ENCODE assay signal across 27 cellular contexts in genomic region chr1:46027788-46028573, GRCh38.
"Had no signal": no experiment of that assay in that cellular context is flagged by ENCODE, and none has a peak within 500 bp of the region (broad histone marks: within the 10 kb centered on the region; RNA-seq: fewer than 3 reads in every experiment).

No MANE protein-coding gene starts in this region.

- H3K4me2 ChIP-seq: hepatocyte had no signal

- H2AFZ ChIP-seq: hepatocyte had no signal

- ATAC-seq: foreskin keratinocyte, left colon, lower lobe of right lung, natural killer cell, T-helper 17 cell had no signal

- H3K4me3 ChIP-seq: esophagus muscularis mucosa, hepatocyte, lower lobe of right lung, tibial nerve had no signal

- H3K27me3 ChIP-seq: brain microvascular endothelial cell, esophagus muscularis mucosa, foreskin keratinocyte, hepatocyte, tibial nerve had no signal

- H3K9me3 Mint-ChIP-seq: activated CD4-positive, alpha-beta memory T cell treated with anti-CD3 and anti-CD28 coated beads for 36 hours; activated CD4-positive, alpha-beta T cell treated with anti-CD3 and anti-CD28 coated beads, Interleukin-2, amount 10 ng/mL, durations not matched to agents 24 days and 14 days; activated naive CD4-positive, alpha-beta T cell treated with anti-CD3 and anti-CD28 coated beads, Interleukin-2, amount 10 ng/mL, durations not matched to agents 7 days and 5 days; activated naive CD8-positive, alpha-beta T cell treated with anti-CD3 and anti-CD28 coated beads, Interleukin-2, amount 10 ng/mL, durations not matched to agents 7 days and 5 days; activated T-cell treated with anti-CD3 and anti-CD28 coated beads, Interleukin-2, amount 50 U/mL, for 24 hours; natural killer cell had no signal

- DNase-seq: activated CD4-positive, alpha-beta memory T cell treated with anti-CD3 and anti-CD28 coated beads for 36 hours; activated CD4-positive, alpha-beta T cell treated with anti-CD3 and anti-CD28 coated beads, Interleukin-2, amount 10 ng/mL, durations not matched to agents 24 days and 14 days; activated CD4-positive, CD25-positive, alpha-beta regulatory T cell treated with anti-CD3 and anti-CD28 coated beads, Interleukin-2, amount 50 U/mL, for 72 hours; activated CD8-positive, alpha-beta memory T cell treated with anti-CD3 and anti-CD28 coated beads, Interleukin-2, amount 50 U/mL, for 4 hours; activated gamma-delta T cell; activated naive CD4-positive, alpha-beta T cell treated with anti-CD3 and anti-CD28 coated beads, Interleukin-2, amount 10 ng/mL, durations not matched to agents 7 days and 5 days; activated naive CD8-positive, alpha-beta T cell treated with anti-CD3 and anti-CD28 coated beads, Interleukin-2, amount 10 ng/mL, durations not matched to agents 7 days and 5 days; activated T-cell treated with anti-CD3 and anti-CD28 coated beads, Interleukin-2, amount 50 U/mL, for 24 hours; brain microvascular endothelial cell; central memory CD4-positive, alpha-beta T cell; dermis blood vessel endothelial cell; effector CD4-positive, alpha-beta T cell; foreskin keratinocyte; left colon; lower lobe of right lung; mesendoderm; natural killer cell; posterior cingulate gyrus; stimulated activated CD4-positive, alpha-beta T cell treated with anti-CD3 and anti-CD28 coated beads, Interleukin-15, amount 100 ng/mL, for 24 hours; stimulated activated CD4-positive, alpha-beta T cell treated with anti-CD3 and anti-CD28 coated beads, Interleukin-2, amount 100 ng/mL, for 24 hours; stimulated activated naive CD4-positive, alpha-beta T cell; T-helper 17 cell; T1000; WERI-Rb-1 had no signal

- H3K9me3 ChIP-seq: esophagus muscularis mucosa, lower lobe of right lung, tibial nerve had no signal

- H3K4me1 ChIP-seq: foreskin keratinocyte, lower lobe of right lung, tibial nerve had no signal

- H3K36me3 Mint-ChIP-seq: natural killer cell had no signal

- H3K4me3 Mint-ChIP-seq: activated CD4-positive, alpha-beta memory T cell treated with anti-CD3 and anti-CD28 coated beads for 36 hours; activated CD4-positive, alpha-beta T cell treated with anti-CD3 and anti-CD28 coated beads, Interleukin-2, amount 10 ng/mL, durations not matched to agents 24 days and 14 days; activated naive CD4-positive, alpha-beta T cell treated with anti-CD3 and anti-CD28 coated beads, Interleukin-2, amount 10 ng/mL, durations not matched to agents 7 days and 5 days; activated naive CD8-positive, alpha-beta T cell treated with anti-CD3 and anti-CD28 coated beads, Interleukin-2, amount 10 ng/mL, durations not matched to agents 7 days and 5 days; activated T-cell treated with anti-CD3 and anti-CD28 coated beads, Interleukin-2, amount 50 U/mL, for 24 hours; natural killer cell; T-helper 17 cell had no signal

- H3K27ac ChIP-seq: brain microvascular endothelial cell, esophagus muscularis mucosa, foreskin keratinocyte, hepatocyte, lower lobe of right lung, tibial nerve, WERI-Rb-1 had no signal

- H3K27ac Mint-ChIP-seq: activated CD4-positive, alpha-beta memory T cell treated with anti-CD3 and anti-CD28 coated beads for 36 hours; activated CD4-positive, alpha-beta T cell treated with anti-CD3 and anti-CD28 coated beads, Interleukin-2, amount 10 ng/mL, durations not matched to agents 24 days and 14 days; activated naive CD4-positive, alpha-beta T cell treated with anti-CD3 and anti-CD28 coated beads, Interleukin-2, amount 10 ng/mL, durations not matched to agents 7 days and 5 days; activated naive CD8-positive, alpha-beta T cell treated with anti-CD3 and anti-CD28 coated beads, Interleukin-2, amount 10 ng/mL, durations not matched to agents 7 days and 5 days; activated T-cell treated with anti-CD3 and anti-CD28 coated beads, Interleukin-2, amount 50 U/mL, for 24 hours; natural killer cell; T-helper 17 cell had no signal

- H3K27me3 Mint-ChIP-seq: activated CD4-positive, alpha-beta memory T cell treated with anti-CD3 and anti-CD28 coated beads for 36 hours; activated CD4-positive, alpha-beta T cell treated with anti-CD3 and anti-CD28 coated beads, Interleukin-2, amount 10 ng/mL, durations not matched to agents 24 days and 14 days; activated naive CD4-positive, alpha-beta T cell treated with anti-CD3 and anti-CD28 coated beads, Interleukin-2, amount 10 ng/mL, durations not matched to agents 7 days and 5 days; activated naive CD8-positive, alpha-beta T cell treated with anti-CD3 and anti-CD28 coated beads, Interleukin-2, amount 10 ng/mL, durations not matched to agents 7 days and 5 days; activated T-cell treated with anti-CD3 and anti-CD28 coated beads, Interleukin-2, amount 50 U/mL, for 24 hours; T-helper 17 cell had no signal

- H3K4me1 Mint-ChIP-seq: activated CD4-positive, alpha-beta T cell treated with anti-CD3 and anti-CD28 coated beads, Interleukin-2, amount 10 ng/mL, durations not matched to agents 24 days and 14 days; activated naive CD4-positive, alpha-beta T cell treated with anti-CD3 and anti-CD28 coated beads, Interleukin-2, amount 10 ng/mL, durations not matched to agents 7 days and 5 days; activated naive CD8-positive, alpha-beta T cell treated with anti-CD3 and anti-CD28 coated beads, Interleukin-2, amount 10 ng/mL, durations not matched to agents 7 days and 5 days; natural killer cell had no signal
